8 cellular contexts compared by ENCODE assay signal in genomic region chrX:282000-282681, GRCh38. TPM values are rescaled to one million over a fixed set of nuclear protein-coding genes. Genes with fewer than 3 reads are reported as not detected.
DNase-seq lines count a peak whose midpoint lies in the region; ATAC-seq and TF ChIP-seq lines count a peak whose summit lies in the region.
"Not testable (repeated sequence)": the region's sequence is repeated elsewhere in the genome, so short reads cannot be mapped to it uniquely, and the experiment has no call there.

No MANE protein-coding gene starts in this region.

- H3K27me3 ChIP-seq in CD4-positive, CD25-positive, alpha-beta regulatory T cell (ENCODE audit: control insufficient read depth, insufficient read depth, low read length); HUES48 (ENCODE audit: control insufficient read depth, insufficient read depth, low read length); colonic mucosa; iPS-15b (ENCODE audit: control insufficient read depth, insufficient read depth, low read length): not testable (repeated sequence)

- not testable (repeated sequence) for H3K9me3 Mint-ChIP-seq in CD4-positive, CD25-positive, alpha-beta regulatory T cell; activated T-helper 2 cell treated with anti-CD3 and anti-CD28 coated beads, Interferon-gamma antibody, Interleukin-2, Interleukin-4, amounts not matched to agents 10 μg/mL and 5 μg/mL and 100 μg/mL, durations not matched to agents 14 hours and 24 hours and 36 hours; natural killer cell treated with Interleukin-12 subunit alpha and Interleukin-12 subunit beta and Interleukin-15 and Interleukin-18, amount 100 ng/mL, for 72 hours; stimulated activated memory B cell treated with anti-CD40 and anti-IgM and Interleukin-4, amounts not matched to agents 10 μg/mL and 1 μg/mL and 100 μg/mL, for 72 hours

- peaks cover 0 to 54% (median 21%) of the 10 kb centered on the region in 4 donors for H3K4me1 Mint-ChIP-seq in CD4-positive, CD25-positive, alpha-beta regulatory T cell
- not testable (repeated sequence) for H3K4me1 Mint-ChIP-seq in T-helper 17 cell
- peaks cover 15% of the 10 kb centered on the region for H3K4me1 Mint-ChIP-seq in activated T-helper 2 cell treated with anti-CD3 and anti-CD28 coated beads, Interferon-gamma antibody, Interleukin-2, Interleukin-4, amounts not matched to agents 10 μg/mL and 5 μg/mL and 100 μg/mL, durations not matched to agents 14 hours and 24 hours and 36 hours (ENCODE audit: low read depth)
- H3K4me1 Mint-ChIP-seq in natural killer cell treated with Interleukin-12 subunit alpha and Interleukin-12 subunit beta and Interleukin-15 and Interleukin-18, amount 100 ng/mL, for 72 hours (ENCODE audit: low read depth in 2 of 2): peaks cover 0 to 20% of the 10 kb centered on the region in 2 donors
- H3K4me1 Mint-ChIP-seq in stimulated activated memory B cell treated with anti-CD40 and anti-IgM and Interleukin-4, amounts not matched to agents 10 μg/mL and 1 μg/mL and 100 μg/mL, for 72 hours: peaks cover 31% of the 10 kb centered on the region

- peak overlapping the region; percentile 14 for H3K27ac ChIP-seq in CD4-positive, CD25-positive, alpha-beta regulatory T cell (ENCODE audit: insufficient read depth, low read length, poor library complexity, severe bottlenecking)
- H3K27ac ChIP-seq in HUES48 (ENCODE audit: low read depth, low read length): peak overlapping the region; percentile 95
- H3K27ac ChIP-seq in colonic mucosa: peak overlapping the region; percentile 6

- H3K9me3 ChIP-seq in CD4-positive, CD25-positive, alpha-beta regulatory T cell (ENCODE audit: control insufficient read depth in 2 of 2, low read length in 2 of 2); HUES48 (ENCODE audit: control insufficient read depth, insufficient read depth, low read length); T-helper 17 cell (ENCODE audit: control insufficient read depth, low read length, poor library complexity, severe bottlenecking); colonic mucosa; iPS-15b (ENCODE audit: control insufficient read depth, insufficient read depth, low read length): not testable (repeated sequence)

- H3K9ac ChIP-seq in HUES48 (ENCODE audit: low read depth, low read length): peak overlapping the region; percentile 54; the same call in 1 of the 2 replicates
- not testable (repeated sequence) for H3K9ac ChIP-seq in colonic mucosa (ENCODE audit: low read depth in 2 of 2, low read length in 2 of 2); iPS-15b (ENCODE audit: low read depth, low read length)

- H3K4me3 ChIP-seq in CD4-positive, CD25-positive, alpha-beta regulatory T cell (ENCODE audit: low read depth, low read length); colonic mucosa: not testable (repeated sequence)
- H3K4me3 ChIP-seq in HUES48 (ENCODE audit: low read depth, low read length): peak overlapping the region; percentile 71
- peak overlapping the region; percentile 92 for H3K4me3 ChIP-seq in iPS-15b (ENCODE audit: low read depth, low read length)

- H3K4me3 Mint-ChIP-seq in CD4-positive, CD25-positive, alpha-beta regulatory T cell: peak overlapping the region in 3 of 4 donors; percentile 22 to 97 (median 64)
- H3K4me3 Mint-ChIP-seq in T-helper 17 cell: peak overlapping the region; percentile 71
- peak overlapping the region; percentile 75 for H3K4me3 Mint-ChIP-seq in activated T-helper 2 cell treated with anti-CD3 and anti-CD28 coated beads, Interferon-gamma antibody, Interleukin-2, Interleukin-4, amounts not matched to agents 10 μg/mL and 5 μg/mL and 100 μg/mL, durations not matched to agents 14 hours and 24 hours and 36 hours (ENCODE audit: low read depth)
- H3K4me3 Mint-ChIP-seq in natural killer cell treated with Interleukin-12 subunit alpha and Interleukin-12 subunit beta and Interleukin-15 and Interleukin-18, amount 100 ng/mL, for 72 hours: peak overlapping the region; percentile 65
- H3K4me3 Mint-ChIP-seq in stimulated activated memory B cell treated with anti-CD40 and anti-IgM and Interleukin-4, amounts not matched to agents 10 μg/mL and 1 μg/mL and 100 μg/mL, for 72 hours: peak overlapping the region; percentile 41

- H3K4me1 ChIP-seq in CD4-positive, CD25-positive, alpha-beta regulatory T cell (ENCODE audit: control insufficient read depth, insufficient read depth, low read length, poor library complexity, severe bottlenecking); HUES48 (ENCODE audit: control insufficient read depth, insufficient read depth, low read length); colonic mucosa; iPS-15b (ENCODE audit: control insufficient read depth, insufficient read depth, low read length): not testable (repeated sequence)

- ATAC-seq in CD4-positive, CD25-positive, alpha-beta regulatory T cell (ENCODE audit: low read depth in 2 of 2); T-helper 17 cell; natural killer cell treated with Interleukin-12 subunit alpha and Interleukin-12 subunit beta and Interleukin-15 and Interleukin-18, amount 100 ng/mL, for 72 hours; stimulated activated memory B cell treated with anti-CD40 and anti-IgM and Interleukin-4, amounts not matched to agents 10 μg/mL and 1 μg/mL and 100 μg/mL, for 72 hours: not testable (repeated sequence)

- H3K27me3 Mint-ChIP-seq in CD4-positive, CD25-positive, alpha-beta regulatory T cell; T-helper 17 cell; activated T-helper 2 cell treated with anti-CD3 and anti-CD28 coated beads, Interferon-gamma antibody, Interleukin-2, Interleukin-4, amounts not matched to agents 10 μg/mL and 5 μg/mL and 100 μg/mL, durations not matched to agents 14 hours and 24 hours and 36 hours (ENCODE audit: low read depth); natural killer cell treated with Interleukin-12 subunit alpha and Interleukin-12 subunit beta and Interleukin-15 and Interleukin-18, amount 100 ng/mL, for 72 hours; stimulated activated memory B cell treated with anti-CD40 and anti-IgM and Interleukin-4, amounts not matched to agents 10 μg/mL and 1 μg/mL and 100 μg/mL, for 72 hours: not testable (repeated sequence)

- intact Hi-C loops in activated T-helper 2 cell treated with anti-CD3 and anti-CD28 coated beads, Interferon-gamma antibody, Interleukin-2, Interleukin-4, amounts not matched to agents 10 μg/mL and 5 μg/mL and 100 μg/mL, durations not matched to agents 14 hours and 24 hours and 36 hours (cut with micrococcal nuclease): loop anchor here (10.0 kb wide), 1 partner anchor 103 kb away; the partner anchor contains the start of gene PPP2R3B
- intact Hi-C loops in colonic mucosa (cut with DNase I): not testable (repeated sequence)

- H3K36me3 ChIP-seq in CD4-positive, CD25-positive, alpha-beta regulatory T cell (ENCODE audit: control insufficient read depth, insufficient read depth, low read length); colonic mucosa: not testable (repeated sequence)
- H3K36me3 ChIP-seq in HUES48 (ENCODE audit: control insufficient read depth, insufficient read depth, low read length): peaks cover 38% of the 10 kb centered on the region
- peaks cover 24% of the 10 kb centered on the region for H3K36me3 ChIP-seq in iPS-15b (ENCODE audit: control insufficient read depth, insufficient read depth, low read length)

- not testable (repeated sequence) for DNase-seq in CD4-positive, CD25-positive, alpha-beta regulatory T cell; T-helper 17 cell; activated T-helper 2 cell treated with anti-CD3 and anti-CD28 coated beads, Interferon-gamma antibody, Interleukin-2, Interleukin-4, amounts not matched to agents 10 μg/mL and 5 μg/mL and 100 μg/mL, durations not matched to agents 14 hours and 24 hours and 36 hours (ENCODE audit: low spot score); natural killer cell treated with Interleukin-12 subunit alpha and Interleukin-12 subunit beta and Interleukin-15 and Interleukin-18, amount 100 ng/mL, for 72 hours (ENCODE audit: low spot score)
- peak; percentile 14 for DNase-seq in colonic mucosa

- TF ChIP-seq CTCF in colonic mucosa (IDR thresholded peaks at IDR 0.05): not testable (repeated sequence)

- H3K36me3 Mint-ChIP-seq in CD4-positive, CD25-positive, alpha-beta regulatory T cell: peaks cover 11% of the 10 kb centered on the region
- not testable (repeated sequence) for H3K36me3 Mint-ChIP-seq in T-helper 17 cell (ENCODE audit: low read depth); natural killer cell treated with Interleukin-12 subunit alpha and Interleukin-12 subunit beta and Interleukin-15 and Interleukin-18, amount 100 ng/mL, for 72 hours
- H3K36me3 Mint-ChIP-seq in activated T-helper 2 cell treated with anti-CD3 and anti-CD28 coated beads, Interferon-gamma antibody, Interleukin-2, Interleukin-4, amounts not matched to agents 10 μg/mL and 5 μg/mL and 100 μg/mL, durations not matched to agents 14 hours and 24 hours and 36 hours (ENCODE audit: low read depth): peaks cover 25% of the 10 kb centered on the region
- H3K36me3 Mint-ChIP-seq in stimulated activated memory B cell treated with anti-CD40 and anti-IgM and Interleukin-4, amounts not matched to agents 10 μg/mL and 1 μg/mL and 100 μg/mL, for 72 hours: peaks cover 10% of the 10 kb centered on the region

- not testable (repeated sequence) for H3K27ac Mint-ChIP-seq in CD4-positive, CD25-positive, alpha-beta regulatory T cell; T-helper 17 cell
- H3K27ac Mint-ChIP-seq in activated T-helper 2 cell treated with anti-CD3 and anti-CD28 coated beads, Interferon-gamma antibody, Interleukin-2, Interleukin-4, amounts not matched to agents 10 μg/mL and 5 μg/mL and 100 μg/mL, durations not matched to agents 14 hours and 24 hours and 36 hours: peak overlapping the region; percentile 43
- peak overlapping the region in 1 of 2 donors; percentile 81 for H3K27ac Mint-ChIP-seq in natural killer cell treated with Interleukin-12 subunit alpha and Interleukin-12 subunit beta and Interleukin-15 and Interleukin-18, amount 100 ng/mL, for 72 hours
- peak overlapping the region; percentile 84 for H3K27ac Mint-ChIP-seq in stimulated activated memory B cell treated with anti-CD40 and anti-IgM and Interleukin-4, amounts not matched to agents 10 μg/mL and 1 μg/mL and 100 μg/mL, for 72 hours

RNA-seq across cellular contexts. Expression of gene PLCXD1, which starts 1.0 kb away (rescaled TPM):
- 13.3 TPM for total RNA-seq in CD4-positive, CD25-positive, alpha-beta regulatory T cell
- polyA plus RNA-seq in CD4-positive, CD25-positive, alpha-beta regulatory T cell: 1 to 10 TPM; 2.9 to 5.9 (median 4.3) TPM
- total RNA-seq in T-helper 17 cell (10 to 100 TPM; 13.0 to 17.9 TPM), colonic mucosa (10 to 100 TPM; 11.0 to 23.8 TPM)
- 58.8 and 60.0 TPM in 2 replicates for total RNA-seq in activated T-helper 2 cell treated with anti-CD3 and anti-CD28 coated beads, Interferon-gamma antibody, Interleukin-2, Interleukin-4, amounts not matched to agents 10 μg/mL and 5 μg/mL and 100 μg/mL, durations not matched to agents 14 hours and 24 hours and 36 hours
- 10 to 100 TPM; 18.3 to 61.7 TPM for total RNA-seq in natural killer cell treated with Interleukin-12 subunit alpha and Interleukin-12 subunit beta and Interleukin-15 and Interleukin-18, amount 100 ng/mL, for 72 hours

RNA-seq across cellular contexts. Expression of gene GTPBP6, which starts 36.5 kb away (rescaled TPM):
- 62.2 TPM for total RNA-seq in CD4-positive, CD25-positive, alpha-beta regulatory T cell
- polyA plus RNA-seq in CD4-positive, CD25-positive, alpha-beta regulatory T cell: 10 to 100 TPM; 29.7 to 42.8 (median 35.6) TPM
- total RNA-seq in T-helper 17 cell (10 to 100 TPM; 67.7 to 69.0 TPM), colonic mucosa (10 to 100 TPM; 44.4 to 81.1 TPM)
- 65.5 and 67.0 TPM in 2 replicates for total RNA-seq in activated T-helper 2 cell treated with anti-CD3 and anti-CD28 coated beads, Interferon-gamma antibody, Interleukin-2, Interleukin-4, amounts not matched to agents 10 μg/mL and 5 μg/mL and 100 μg/mL, durations not matched to agents 14 hours and 24 hours and 36 hours
- total RNA-seq in natural killer cell treated with Interleukin-12 subunit alpha and Interleukin-12 subunit beta and Interleukin-15 and Interleukin-18, amount 100 ng/mL, for 72 hours: 10 to 100 TPM; 45.8 to 69.6 TPM

Comparison
In these comparisons a context has a peak if more than half of its experiments do, and no peak if none do; other contexts are left out.
1. H3K27ac ChIP-seq: peak in every context shown above with its lines; median percentile 95 in HUES48; 14 in CD4-positive, CD25-positive, alpha-beta regulatory T cell; 6 in colonic mucosa.